ENCODE assay signal across 28 cellular contexts in the genomic region with DNA sequence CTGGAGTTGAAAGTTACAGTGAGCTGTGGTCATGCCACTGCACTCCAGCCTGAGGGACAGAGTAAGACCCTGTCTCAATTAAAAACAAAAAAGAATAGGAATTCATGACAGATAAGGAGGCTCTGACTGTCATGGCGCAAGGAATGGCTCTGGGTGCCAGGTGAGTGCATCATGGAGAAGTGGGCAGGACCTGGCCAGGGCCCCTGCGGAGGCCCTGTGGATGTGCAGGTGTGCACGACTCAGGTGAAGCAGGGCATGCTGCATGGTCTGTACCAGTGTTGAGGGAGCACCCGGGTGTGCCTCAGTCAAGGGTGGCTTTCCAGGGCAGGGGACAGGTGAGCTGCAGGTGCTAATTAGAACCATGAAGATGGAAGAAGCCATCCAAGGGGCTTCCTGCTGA. TPM values are rescaled to one million over a fixed set of nuclear protein-coding genes. Genes with fewer than 3 reads are reported as not detected.
"Had no signal": no experiment of that assay in that cellular context is flagged by ENCODE, and none has a peak within 500 bp of the region (broad histone marks: within the 10 kb centered on the region; RNA-seq: fewer than 3 reads in every experiment).

No MANE protein-coding gene starts in this region.

- H3K4me1 ChIP-seq: gastrocnemius medialis, parathyroid adenoma had no signal

- H3K36me3 ChIP-seq: gastrocnemius medialis, left ventricle myocardium inferior, right atrium auricular region, transverse colon had no signal

- H3K4me3 ChIP-seq: gastrocnemius medialis, left ventricle myocardium inferior, right atrium auricular region, transverse colon had no signal

- H3K27me3 ChIP-seq: gastrocnemius medialis, right atrium auricular region, transverse colon had no signal

- H3K9me3 Mint-ChIP-seq: activated B cell treated with CpG ODN at 0.5 μM for 24 hours; activated CD8-positive, alpha-beta T cell treated with anti-CD3 and anti-CD28 coated beads for 36 hours; activated naive CD4-positive, alpha-beta T cell treated with anti-CD3 and anti-CD28 coated beads, Interleukin-2, amount 50 U/mL, for 72 hours; activated T-cell treated with anti-CD3 and anti-CD28 coated beads, Interleukin-2, amount 50 U/mL, for 4 hours; activated T-helper 17 cell treated with anti-CD3 and anti-CD28 coated beads, Interleukin-2, amount 50 U/mL, for 72 hours; neural crest cell had no signal

- H3K4me3 Mint-ChIP-seq: activated B cell treated with CpG ODN at 0.5 μM for 24 hours; activated CD8-positive, alpha-beta T cell treated with anti-CD3 and anti-CD28 coated beads for 36 hours; activated T-cell treated with anti-CD3 and anti-CD28 coated beads, Interleukin-2, amount 50 U/mL, for 4 hours; activated T-helper 17 cell treated with anti-CD3 and anti-CD28 coated beads, Interleukin-2, amount 50 U/mL, for 72 hours; neural crest cell had no signal

- H3K9me3 ChIP-seq: gastrocnemius medialis, left ventricle myocardium inferior, right atrium auricular region, transverse colon had no signal

- H3K27ac ChIP-seq: gastrocnemius medialis, left ventricle myocardium inferior, parathyroid adenoma, right atrium auricular region had no signal

- DNase-seq: activated B cell treated with CpG ODN at 0.5 μM for 24 hours; activated CD4-positive, alpha-beta T cell treated with anti-CD3 and anti-CD28 coated beads, Interleukin-2, amount 50 U/mL, for 1 hour; activated CD8-positive, alpha-beta T cell treated with anti-CD3 and anti-CD28 coated beads for 36 hours; activated naive CD4-positive, alpha-beta T cell; activated T-cell treated with anti-CD3 and anti-CD28 coated beads, Interleukin-2, amount 50 U/mL, for 4 hours; effector CD8-positive, alpha-beta T cell; erythroblast; gastrocnemius medialis; glutamatergic neuron; islet precursor cell; left ventricle myocardium inferior; occipital lobe; stimulated activated CD4-positive, alpha-beta T cell treated with anti-CD3 and anti-CD28 coated beads, Interleukin-2, amount 100 ng/mL, for 48 hours; stimulated activated naive CD4-positive, alpha-beta T cell treated with Interleukin-2 at 50 U/mL for 16 hours; T-helper 2 cell had no signal

- ATAC-seq: activated CD8-positive, alpha-beta T cell treated with anti-CD3 and anti-CD28 coated beads for 36 hours; activated naive CD4-positive, alpha-beta T cell treated with anti-CD3 and anti-CD28 coated beads, Interleukin-2, amount 50 U/mL, for 72 hours; activated T-cell treated with anti-CD3 and anti-CD28 coated beads, Interleukin-2, amount 50 U/mL, for 4 hours; activated T-helper 17 cell treated with anti-CD3 and anti-CD28 coated beads, Interleukin-2, amount 50 U/mL, for 72 hours; gastrocnemius medialis had no signal

- H3K27ac Mint-ChIP-seq: activated B cell treated with CpG ODN at 0.5 μM for 24 hours; activated CD8-positive, alpha-beta T cell treated with anti-CD3 and anti-CD28 coated beads for 36 hours; activated naive CD4-positive, alpha-beta T cell treated with anti-CD3 and anti-CD28 coated beads, Interleukin-2, amount 50 U/mL, for 72 hours; activated T-helper 17 cell treated with anti-CD3 and anti-CD28 coated beads, Interleukin-2, amount 50 U/mL, for 72 hours had no signal

- H3K27me3 Mint-ChIP-seq: activated CD8-positive, alpha-beta T cell treated with anti-CD3 and anti-CD28 coated beads for 36 hours; activated T-helper 17 cell treated with anti-CD3 and anti-CD28 coated beads, Interleukin-2, amount 50 U/mL, for 72 hours had no signal

- FAIRE-seq: colon, urothelium cell line had no signal

- H3K36me3 Mint-ChIP-seq: activated naive CD4-positive, alpha-beta T cell treated with anti-CD3 and anti-CD28 coated beads, Interleukin-2, amount 50 U/mL, for 72 hours had no signal

- H3K4me1 Mint-ChIP-seq: activated B cell treated with CpG ODN at 0.5 μM for 24 hours; activated T-helper 17 cell treated with anti-CD3 and anti-CD28 coated beads, Interleukin-2, amount 50 U/mL, for 72 hours had no signal

RNA-seq across cellular contexts. Expression of a gene that starts 14.0 kb away (rescaled TPM):
- total RNA-seq: activated B cell treated with CpG ODN at 0.5 μM for 24 hours; activated CD8-positive, alpha-beta T cell treated with anti-CD3 and anti-CD28 coated beads for 36 hours; activated naive CD4-positive, alpha-beta T cell treated with anti-CD3 and anti-CD28 coated beads, Interleukin-2, amount 50 U/mL, for 72 hours; activated T-cell treated with anti-CD3 and anti-CD28 coated beads, Interleukin-2, amount 50 U/mL, for 4 hours; activated T-helper 17 cell treated with anti-CD3 and anti-CD28 coated beads, Interleukin-2, amount 50 U/mL, for 72 hours; bronchial epithelial cell; dermis microvascular lymphatic vessel endothelial cell; lung microvascular endothelial cell; neural crest cell; occipital lobe; pulmonary artery endothelial cell; temporal lobe had no signal
